Comparison of ENCODE assay signal across 10 cellular contexts in the genomic region with DNA sequence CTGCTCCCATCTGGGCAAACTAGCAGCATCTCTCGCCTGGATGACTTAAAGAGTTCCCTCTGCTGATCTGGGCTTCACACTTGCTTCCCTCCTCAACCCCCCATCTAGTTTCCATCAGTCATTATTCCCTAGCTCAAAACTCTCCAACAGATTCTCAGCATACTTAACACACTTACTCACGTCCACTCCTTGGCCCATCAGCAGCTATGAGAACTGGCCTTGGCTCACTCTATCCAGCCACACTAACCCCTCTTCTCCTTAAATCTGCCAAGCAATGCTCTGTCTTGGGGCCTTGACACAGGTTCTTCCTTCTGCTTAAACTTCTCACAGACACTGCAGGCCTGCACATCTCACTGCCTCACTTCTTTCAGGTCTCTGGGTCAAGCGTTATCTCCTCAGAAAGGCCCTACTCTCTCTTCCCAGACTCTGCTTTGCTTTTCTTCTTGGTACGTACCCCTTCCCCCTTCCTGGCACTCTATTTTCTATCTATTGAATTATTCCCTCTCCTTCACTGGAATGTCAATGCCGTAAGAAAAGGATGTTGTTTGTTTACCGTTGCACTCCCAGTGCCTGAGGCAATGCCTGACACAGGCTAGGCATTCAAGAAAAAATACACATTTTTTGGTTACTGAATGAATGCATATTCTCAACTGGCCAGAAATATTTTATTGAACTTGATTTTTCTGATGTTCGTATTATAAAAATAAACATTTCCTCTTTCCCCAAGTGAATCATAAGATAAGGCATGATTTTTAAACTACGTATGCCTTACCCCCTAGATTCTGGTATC. TPM values are rescaled to one million over a fixed set of nuclear protein-coding genes. Genes with fewer than 3 reads are reported as not detected.
DNase-seq lines count a peak whose midpoint lies in the region; ATAC-seq and TF ChIP-seq lines count a peak whose summit lies in the region.
"Had no signal": no experiment of that assay in that cellular context is flagged by ENCODE, and none has a peak within 500 bp of the region (broad histone marks: within the 10 kb centered on the region; RNA-seq: fewer than 3 reads in every experiment).

No MANE protein-coding gene starts in this region.

- H3K79me2 ChIP-seq in GM23338 (replicated peaks; ENCODE audit: insufficient read depth) (peaks cover 4% of the 10 kb centered on the region; the same call in 1 of the 2 replicates), smooth muscle cell (ENCODE audit: low read depth) (peaks cover 54% of the 10 kb centered on the region), OCI-LY7 (ENCODE audit: insufficient read depth, low read depth, low read length) (no peaks in the 10 kb centered on the region)

- H3K27me3 ChIP-seq in GM23338 (ENCODE audit: insufficient read depth) (no peaks in the 10 kb centered on the region), adipocyte (replicated peaks; ENCODE audit: control insufficient read depth, insufficient read depth, low read length) (no peaks in the 10 kb centered on the region), heart left ventricle (no peaks in the 10 kb centered on the region), smooth muscle cell (ENCODE audit: low read depth) (no peaks in the 10 kb centered on the region)

- H3K9me3 Mint-ChIP-seq in GM23338: peaks cover 5% of the 10 kb centered on the region; the same call in 1 of the 3 replicates

- peaks cover 25% of the 10 kb centered on the region for H3K4me1 Mint-ChIP-seq in GM23338

- H3K27me3 Mint-ChIP-seq in GM23338 (ENCODE audit: insufficient read depth, low read depth, poor library complexity): no peaks in the 10 kb centered on the region

- H3F3A ChIP-seq in GM23338 (replicated peaks; ENCODE audit: low read depth) (no peaks in the 10 kb centered on the region), smooth muscle cell (ENCODE audit: low read depth) (peaks cover 21% of the 10 kb centered on the region)

- H3K9ac ChIP-seq in adipocyte (ENCODE audit: low read length) (peak overlapping the region; percentile 83), smooth muscle cell (ENCODE audit: low read depth) (no peak overlapping the region)

- no peak for TF ChIP-seq POLR2A in heart left ventricle (IDR thresholded peaks at IDR 0.05)

- peak; percentile 42; the same call in 1 of the 3 replicates for ATAC-seq in GM23338
- peak; percentile 30 to 88 (median 72) for ATAC-seq in heart left ventricle
- no peak for ATAC-seq in GM18870 (IDR thresholded peaks at IDR 0.05; ENCODE audit: unreplicated experiment)
- no peak for ATAC-seq in HG03521 (IDR thresholded peaks at IDR 0.05; ENCODE audit: unreplicated experiment)

- no peaks in the 10 kb centered on the region for H3K36me3 Mint-ChIP-seq in GM23338 (ENCODE audit: low read depth)

- H3K4me2 ChIP-seq in GM23338 (0 out of 2 replicates have a peak overlapping the region, but pooled peaks have one; percentile 17), smooth muscle cell (peak overlapping the region; percentile 42), OCI-LY7 (ENCODE audit: low read length) (no peak overlapping the region)

- H4K20me1 ChIP-seq in GM23338 (replicated peaks; ENCODE audit: insufficient read depth) (0 out of 2 replicates have a peak, but pooled peaks cover 7% of the 10 kb centered on the region), smooth muscle cell (ENCODE audit: low read depth) (peaks cover 76% of the 10 kb centered on the region), OCI-LY7 (ENCODE audit: insufficient read depth, low read length) (no peaks in the 10 kb centered on the region)

- DNase-seq in GM23338 (ENCODE audit: low spot score) (peak; percentile 49), adipocyte (ENCODE audit: low read depth) (peak; percentile 94), heart left ventricle (peak in 1 of 5 donors; percentile 40), smooth muscle cell (lab: John Stamatoyannopoulos, UW; ENCODE audit: unreplicated experiment) (no peak), OCI-LY7 (ENCODE audit: low spot score) (no peak), NCI-H146 (lab: John Stamatoyannopoulos, UW) (no peak)
- DNase-seq: activated CD4-positive, alpha-beta T cell treated with anti-CD3 and anti-CD28 coated beads, Interleukin-2, amount 50 U/mL, for 48 hours; NCI-H2107 had no signal

- no peaks in the 10 kb centered on the region for H3K9me2 ChIP-seq in GM23338 (ENCODE audit: insufficient read depth)
- no peaks in the 10 kb centered on the region for H3K9me2 ChIP-seq in OCI-LY7 (ENCODE audit: insufficient read depth, low read length)

- no peak overlapping the region for H2AFZ ChIP-seq in GM23338
- H2AFZ ChIP-seq in smooth muscle cell (ENCODE audit: low read depth): no peak overlapping the region
- H2AFZ ChIP-seq in OCI-LY7 (ENCODE audit: low read length): no peak overlapping the region

- intact Hi-C loops in heart left ventricle (cut with DNase I): no loop called here
- intact Hi-C loops in OCI-LY7 (cut with micrococcal nuclease; ENCODE audit: unreplicated experiment): no loop called here

- TF ChIP-seq CTCF in GM23338 (conservative IDR thresholded peaks at IDR 0.05; ENCODE audit: low read depth in 2 of 2): no peak
- no peak for TF ChIP-seq CTCF in heart left ventricle (IDR thresholded peaks at IDR 0.05)
- TF ChIP-seq CTCF in smooth muscle cell (IDR thresholded peaks at IDR 0.05; ENCODE audit: borderline replicate concordance, insufficient read depth, poor library complexity, severe bottlenecking): no peak
- TF ChIP-seq CTCF in OCI-LY7 (conservative IDR thresholded peaks at IDR 0.05; ENCODE audit: low read length): no peak

- WGBS in heart left ventricle, 4 donors: 73 to 82% (median 81%) methylated on average over 8 of the region's 8 CpGs
- 55% methylated on average over 8 of the region's 8 CpGs for WGBS in smooth muscle cell (ENCODE audit: low lambda C conversion rate)

- H3K27ac Mint-ChIP-seq in GM23338: peak overlapping the region; percentile 8; the same call in 1 of the 2 replicates

- POLR2A ChIA-PET in OCI-LY7 (lab: Charles Lee): no interaction called here

- peaks cover 31% of the 10 kb centered on the region for H3K4me1 ChIP-seq in GM23338 (ENCODE audit: insufficient read depth)
- H3K4me1 ChIP-seq in adipocyte (ENCODE audit: control insufficient read depth, insufficient read depth, low read length): peaks cover 76% of the 10 kb centered on the region
- peaks cover 0 to 56% (median 14%) of the 10 kb centered on the region in 12 donors for H3K4me1 ChIP-seq in heart left ventricle
- H3K4me1 ChIP-seq in smooth muscle cell (ENCODE audit: low read depth): peaks cover 35% of the 10 kb centered on the region
- H3K4me1 ChIP-seq in OCI-LY7 (ENCODE audit: insufficient read depth, low read length, poor library complexity, severe bottlenecking): no peaks in the 10 kb centered on the region

- H3K4me3 ChIP-seq in GM23338 (no peak overlapping the region), adipocyte (ENCODE audit: low read length) (peak overlapping the region; percentile 52), heart left ventricle (no peak overlapping the region), smooth muscle cell (no peak overlapping the region), OCI-LY7 (ENCODE audit: low read depth, low read length, poor library complexity, severe bottlenecking) (no peak overlapping the region)

- H3K27ac ChIP-seq in GM23338 (ENCODE audit: low read depth): no peak overlapping the region; the same call in 1 of the 2 replicates
- peak overlapping the region in 6 of 12 donors; percentile 9 to 48 (median 28) for H3K27ac ChIP-seq in heart left ventricle
- H3K27ac ChIP-seq in smooth muscle cell (ENCODE audit: low read depth): peak overlapping the region; percentile 71
- H3K27ac ChIP-seq in OCI-LY7 (ENCODE audit: low read depth, low read length, poor library complexity, severe bottlenecking): no peak overlapping the region

- BruUV-seq in OCI-LY7 (replicated peaks; lab: Mats Ljungman, UMichigan): no TSS peak

- H3K36me3 ChIP-seq in GM23338 (ENCODE audit: insufficient read depth): 0 out of 2 replicates have a peak, but pooled peaks cover 5% of the 10 kb centered on the region
- no peaks in the 10 kb centered on the region for H3K36me3 ChIP-seq in adipocyte (ENCODE audit: control insufficient read depth, insufficient read depth, low read length, severe bottlenecking)
- H3K36me3 ChIP-seq in heart left ventricle: no peaks in the 10 kb centered on the region
- no peaks in the 10 kb centered on the region for H3K36me3 ChIP-seq in smooth muscle cell (ENCODE audit: low read depth)
- H3K36me3 ChIP-seq in OCI-LY7 (ENCODE audit: insufficient read depth, low read length): no peaks in the 10 kb centered on the region

- H3K4me3 Mint-ChIP-seq in GM23338: no peak overlapping the region

- H3K9me3 ChIP-seq in adipocyte (ENCODE audit: control insufficient read depth, low read length) (no peaks in the 10 kb centered on the region), heart left ventricle (no peaks in the 10 kb centered on the region), smooth muscle cell (replicated peaks; ENCODE audit: low read depth) (no peaks in the 10 kb centered on the region), OCI-LY7 (ENCODE audit: low read length) (no peaks in the 10 kb centered on the region)

- CTCF ChIA-PET in OCI-LY7 (lab: Charles Lee; ENCODE audit: unreplicated experiment): no interaction called here

TF ChIP-seq in GM23338, 12 proteins besides CTCF, POLR2A, EP300 and RAD21 (continues in another document):
- TF ChIP-seq CREB1 (CRISPR knock-in tag; IDR thresholded peaks at IDR 0.05; ENCODE audit: low read depth): no peak

RNA-seq across cellular contexts. Expression of a gene that starts 41.4 kb away (rescaled TPM):
- total RNA-seq in GM23338 (2014; rRNA removed; shearing (Covaris generic)): 30.4 and 33.0 TPM in 2 replicates
- polyA plus RNA-seq in GM23338 (2016; fragmentation: Nextera tagmentation; extraction: Ambion mirVana): 12.7 and 13.4 TPM in 2 replicates
- total RNA-seq in heart left ventricle: 10 to 100 TPM; 27.2 to 80.2 (median 44.6) TPM
- polyA plus RNA-seq in heart left ventricle: 10 to 100 TPM in 1 of 2 donors, 1 to 10 TPM in 1; 7.7 to 47.3 TPM
- 86.6 and 95.2 TPM in 2 replicates for total RNA-seq in smooth muscle cell
- polyA plus RNA-seq in smooth muscle cell: 47.5 and 54.6 TPM in 2 replicates
- not detected in 2 replicates for total RNA-seq in OCI-LY7 (2014; rRNA removed; shearing (Covaris generic))
- 0.10 TPM in 1 of 2 replicates, not detected in the other for total RNA-seq in OCI-LY7 (2022)

Comparison
In these comparisons a context has a peak if more than half of its experiments do, and no peak if none do; other contexts are left out.
1. ATAC-seq: peak in GM23338 (single experiment) and heart left ventricle (4 of 4); none in GM18870 (single experiment) and HG03521 (single experiment).
2. DNase-seq: peak in GM23338 (single experiment) and adipocyte (single experiment); none in smooth muscle cell (single experiment), OCI-LY7 (single experiment) and NCI-H146 (single experiment).
3. RNA of a gene that starts 41.4 kb away (total RNA-seq): 86.6 to 95.2 TPM in smooth muscle cell, 27.2 to 80.2 TPM in heart left ventricle and 30.4 to 33.0 TPM in GM23338; 0.10 TPM in OCI-LY7; every median in the first group is over 10 times any median in the second.